In genomic region chr12:115639667-115640012, GRCh38 we compare ENCODE assay signal across 36 cellular contexts.
"Had no signal": no experiment of that assay in that cellular context is flagged by ENCODE, and none has a peak within 500 bp of the region (broad histone marks: within the 10 kb centered on the region; RNA-seq: fewer than 3 reads in every experiment).

No MANE protein-coding gene starts in this region.

- H3K27ac ChIP-seq: brain microvascular endothelial cell, Peyer's patch, RWPE1, VCaP had no signal

- H3K36me3 Mint-ChIP-seq: activated CD4-positive, alpha-beta memory T cell treated with anti-CD3 and anti-CD28 coated beads for 36 hours; activated naive CD8-positive, alpha-beta T cell had no signal

- H3K27ac Mint-ChIP-seq: activated B cell treated with CpG ODN at 0.5 μM for 24 hours; activated CD4-positive, alpha-beta memory T cell treated with anti-CD3 and anti-CD28 coated beads for 36 hours; activated naive CD4-positive, alpha-beta T cell treated with anti-CD3 and anti-CD28 coated beads for 36 hours; activated naive CD8-positive, alpha-beta T cell; activated naive CD8-positive, alpha-beta T cell treated with anti-CD3 and anti-CD28 coated beads, Interleukin-2, amount 50 U/mL, for 24 hours; activated T-helper 1 cell treated with anti-CD3 and anti-CD28 coated beads, Interleukin-12 subunit alpha, Interleukin-12 subunit beta, Interleukin-2, Interleukin-4 antibody, amounts not matched to agents 30 ng/mL and 10 ng/mL and 1 ng/mL, durations not matched to agents 14 hours and 24 hours and 36 hours had no signal

- H3K36me3 ChIP-seq: brain microvascular endothelial cell, Peyer's patch had no signal

- H3K9me3 ChIP-seq: Peyer's patch had no signal

- H3K4me1 Mint-ChIP-seq: activated B cell treated with CpG ODN at 0.5 μM for 24 hours; activated naive CD8-positive, alpha-beta T cell treated with anti-CD3 and anti-CD28 coated beads, Interleukin-2, amount 50 U/mL, for 24 hours had no signal

- H3K4me1 ChIP-seq: Peyer's patch had no signal

- H3K4me3 ChIP-seq: Peyer's patch had no signal

- ATAC-seq: activated naive CD8-positive, alpha-beta T cell treated with anti-CD3 and anti-CD28 coated beads, Interleukin-2, amount 50 U/mL, for 24 hours; activated T-cell treated with anti-CD3 and anti-CD28 coated beads, Interleukin-2, amount 50 U/mL, for 4 hours; PC-3; Right ventricle myocardium inferior had no signal

- H3K27me3 Mint-ChIP-seq: activated B cell treated with CpG ODN at 0.5 μM for 24 hours; activated CD4-positive, alpha-beta memory T cell treated with anti-CD3 and anti-CD28 coated beads for 36 hours had no signal

- H3K27me3 ChIP-seq: brain microvascular endothelial cell, Peyer's patch had no signal

- H3K4me3 Mint-ChIP-seq: activated B cell treated with CpG ODN at 0.5 μM for 24 hours; activated CD4-positive, alpha-beta memory T cell treated with anti-CD3 and anti-CD28 coated beads for 36 hours; activated naive CD4-positive, alpha-beta T cell treated with anti-CD3 and anti-CD28 coated beads for 36 hours; activated naive CD8-positive, alpha-beta T cell; activated naive CD8-positive, alpha-beta T cell treated with anti-CD3 and anti-CD28 coated beads, Interleukin-2, amount 50 U/mL, for 24 hours; activated T-cell treated with anti-CD3 and anti-CD28 coated beads, Interleukin-2, amount 50 U/mL, for 4 hours; activated T-helper 1 cell treated with anti-CD3 and anti-CD28 coated beads, Interleukin-12 subunit alpha, Interleukin-12 subunit beta, Interleukin-2, Interleukin-4 antibody, amounts not matched to agents 30 ng/mL and 10 ng/mL and 1 ng/mL, durations not matched to agents 14 hours and 24 hours and 36 hours had no signal

- DNase-seq: activated B cell treated with CpG ODN at 0.5 μM for 24 hours; activated CD4-positive, alpha-beta memory T cell treated with anti-CD3 and anti-CD28 coated beads for 36 hours; activated CD4-positive, alpha-beta T cell treated with anti-CD3 and anti-CD28 coated beads for 4 hours; activated CD4-positive, alpha-beta T cell treated with anti-CD3 and anti-CD28 coated beads, Interleukin-2, amount 50 U/mL, for 1 hour; activated CD4-positive, CD25-positive, alpha-beta regulatory T cell treated with anti-CD3 and anti-CD28 coated beads, Interleukin-2, amount 50 U/mL, for 72 hours; activated CD8-positive, alpha-beta memory T cell treated with anti-CD3 and anti-CD28 coated beads, Interleukin-2, amount 50 U/mL, for 4 hours; activated gamma-delta T cell treated with Interleukin-2 at 50 U/mL for 16 hours; activated naive CD4-positive, alpha-beta T cell treated with anti-CD3 and anti-CD28 coated beads for 36 hours; activated naive CD8-positive, alpha-beta T cell treated with anti-CD3 and anti-CD28 coated beads, Interleukin-2, amount 50 U/mL, for 24 hours; activated T-cell treated with anti-CD3 and anti-CD28 coated beads for 4 hours; activated T-cell treated with anti-CD3 and anti-CD28 coated beads, Interleukin-2, amount 50 U/mL, for 4 hours; anterior cingulate cortex; brain microvascular endothelial cell; central memory CD4-positive, alpha-beta T cell; NCI-H1092 treated with DMSO at 0.1 percent for 48 hours; NCI-H146; NCI-H187; NCI-H2029 treated with DMSO at 0.1 percent for 48 hours; NCI-H2107; NCI-H2171; NCI-H510A; NCI-H526; NCI-H748 treated with DMSO at 0.1 percent for 48 hours; NK-92 treated with Interleukin-12 subunit alpha and Interleukin-12 subunit beta, amount 100 ng/mL, for 24 hours; PC-3; SIG-M5; SW 1271; T-helper 1 cell; T-helper 2 cell; T-helper 9 cell had no signal

- H3K9me3 Mint-ChIP-seq: activated B cell treated with CpG ODN at 0.5 μM for 24 hours; activated CD4-positive, alpha-beta memory T cell treated with anti-CD3 and anti-CD28 coated beads for 36 hours; activated naive CD4-positive, alpha-beta T cell treated with anti-CD3 and anti-CD28 coated beads for 36 hours; activated naive CD8-positive, alpha-beta T cell treated with anti-CD3 and anti-CD28 coated beads, Interleukin-2, amount 50 U/mL, for 24 hours; activated T-helper 1 cell treated with anti-CD3 and anti-CD28 coated beads, Interleukin-12 subunit alpha, Interleukin-12 subunit beta, Interleukin-2, Interleukin-4 antibody, amounts not matched to agents 30 ng/mL and 10 ng/mL and 1 ng/mL, durations not matched to agents 14 hours and 24 hours and 36 hours had no signal
